In genomic region chr14:40122978-40123648, GRCh38 we compare ENCODE assay signal across 12 cellular contexts.
DNase-seq lines count a peak whose midpoint lies in the region; ATAC-seq, FAIRE-seq and TF ChIP-seq lines count a peak whose summit lies in the region.
"Had no signal": no experiment of that assay in that cellular context is flagged by ENCODE, and none has a peak within 500 bp of the region (broad histone marks: within the 10 kb centered on the region; RNA-seq: fewer than 3 reads in every experiment).

No MANE protein-coding gene starts in this region.

- intact Hi-C loops in kidney (cut with DNase I) = no loop called here
- intact Hi-C loops in naive thymus-derived CD4-positive, alpha-beta T cell (cut with micrococcal nuclease) = no loop called here

- no peaks in the 10 kb centered on the region for H3K4me1 Mint-ChIP-seq in activated T-cell treated with anti-CD3 and anti-CD28 coated beads, Interleukin-2, amount 50 U/mL, for 24 hours (ENCODE audit: low read depth)
- no peaks in the 10 kb centered on the region for H3K4me1 Mint-ChIP-seq in naive thymus-derived CD4-positive, alpha-beta T cell

- H3K27me3 Mint-ChIP-seq in activated T-cell treated with anti-CD3 and anti-CD28 coated beads, Interleukin-2, amount 50 U/mL, for 24 hours = no peaks in the 10 kb centered on the region
- no peaks in the 10 kb centered on the region for H3K27me3 Mint-ChIP-seq in naive thymus-derived CD4-positive, alpha-beta T cell

- CTCF ChIA-PET in naive thymus-derived CD4-positive, alpha-beta T cell (lab: Charles Lee) = no interaction called here

- H3K27ac ChIP-seq in kidney (ENCODE audit: low read depth in 2 of 2, low read length in 2 of 2) = peak overlapping the region in 1 of 2 donors; percentile 18
- no peak overlapping the region for H3K27ac ChIP-seq in naive thymus-derived CD4-positive, alpha-beta T cell (ENCODE audit: low read depth, low read length)
- H3K27ac ChIP-seq: uterus, WERI-Rb-1 had no signal

- H3K4me3 ChIP-seq in GM12865 (ENCODE audit: low read depth, low read length) (peak overlapping the region; percentile 20), kidney (ENCODE audit: low read length in 2 of 2) (peak overlapping the region in 1 of 2 donors; percentile 17)
- H3K4me3 ChIP-seq in naive thymus-derived CD4-positive, alpha-beta T cell (ENCODE audit: low read length) = no peak overlapping the region
- H3K4me3 ChIP-seq: uterus had no signal

- H3K9me3 ChIP-seq in kidney (ENCODE audit: control insufficient read depth in 1 of 2, low read length in 2 of 2) = no peaks in the 10 kb centered on the region
- no peaks in the 10 kb centered on the region for H3K9me3 ChIP-seq in naive thymus-derived CD4-positive, alpha-beta T cell (ENCODE audit: control insufficient read depth in 2 of 3, low read length in 3 of 3)
- H3K9me3 ChIP-seq: uterus had no signal

- no peak overlapping the region for H3K4me3 Mint-ChIP-seq in activated T-cell treated with anti-CD3 and anti-CD28 coated beads, Interleukin-2, amount 50 U/mL, for 24 hours
- H3K4me3 Mint-ChIP-seq in naive thymus-derived CD4-positive, alpha-beta T cell = no peak overlapping the region

- ATAC-seq in naive thymus-derived CD4-positive, alpha-beta T cell = no peak

- POLR2A ChIA-PET in naive thymus-derived CD4-positive, alpha-beta T cell (lab: Charles Lee) = no interaction called here

- no peaks in the 10 kb centered on the region for H3K4me1 ChIP-seq in kidney (ENCODE audit: control insufficient read depth in 1 of 2, insufficient read depth in 1 of 2, low read depth in 1 of 2, low read length in 2 of 2)
- H3K4me1 ChIP-seq in naive thymus-derived CD4-positive, alpha-beta T cell (ENCODE audit: control insufficient read depth in 2 of 2, insufficient read depth in 2 of 2, low read length in 2 of 2) = no peaks in the 10 kb centered on the region
- H3K4me1 ChIP-seq: uterus had no signal

- no peaks in the 10 kb centered on the region for H3K36me3 Mint-ChIP-seq in activated T-cell treated with anti-CD3 and anti-CD28 coated beads, Interleukin-2, amount 50 U/mL, for 24 hours (ENCODE audit: low read depth)
- H3K36me3 Mint-ChIP-seq in naive thymus-derived CD4-positive, alpha-beta T cell = peaks cover 0 to 7% (median 0%) of the 10 kb centered on the region in 5 donors

- H3K9ac ChIP-seq in kidney (ENCODE audit: low read length in 2 of 2) = no peak overlapping the region

- no peak overlapping the region for H3K27ac Mint-ChIP-seq in activated T-cell treated with anti-CD3 and anti-CD28 coated beads, Interleukin-2, amount 50 U/mL, for 24 hours
- no peak overlapping the region for H3K27ac Mint-ChIP-seq in naive thymus-derived CD4-positive, alpha-beta T cell

- no peaks in the 10 kb centered on the region for H3K27me3 ChIP-seq in naive thymus-derived CD4-positive, alpha-beta T cell (ENCODE audit: control insufficient read depth in 2 of 2, insufficient read depth in 2 of 2, low read length in 2 of 2)
- H3K27me3 ChIP-seq: uterus had no signal

- DNase-seq in GM12865 (ENCODE audit: low read depth) (peak; percentile 24), H4 (ENCODE audit: low spot score) (peak; percentile 85), NCI-H82 treated with DMSO at 0.1 percent for 48 hours (lab: John Stamatoyannopoulos, UW; ENCODE audit: unreplicated experiment) (peak; percentile 59), kidney (no peak), middle frontal gyrus (ENCODE audit: extremely low spot score, low spot score) (no peak), islet precursor cell (no peak)
- no peak for DNase-seq in activated T-cell treated with anti-CD3 and anti-CD28 coated beads, Interleukin-2, amount 50 U/mL, for 24 hours
- no peak for DNase-seq in naive thymus-derived CD4-positive, alpha-beta T cell
- DNase-seq: activated T-cell treated with anti-CD3 and anti-CD28 coated beads, Interleukin-2, amount 50 U/mL, for 48 hours; caudate nucleus; uterus; WERI-Rb-1 had no signal

- peaks cover 6% of the 10 kb centered on the region for H3K9me3 Mint-ChIP-seq in activated T-cell treated with anti-CD3 and anti-CD28 coated beads, Interleukin-2, amount 50 U/mL, for 24 hours
- H3K9me3 Mint-ChIP-seq in naive thymus-derived CD4-positive, alpha-beta T cell = peaks cover 0 to 10% (median 3%) of the 10 kb centered on the region in 11 donors

- H3K36me3 ChIP-seq in kidney (ENCODE audit: control insufficient read depth in 1 of 2, insufficient read depth in 2 of 2, low read length in 2 of 2) = no peaks in the 10 kb centered on the region
- H3K36me3 ChIP-seq in naive thymus-derived CD4-positive, alpha-beta T cell (ENCODE audit: control insufficient read depth in 2 of 3, insufficient read depth in 3 of 3, low read length in 3 of 3) = no peaks in the 10 kb centered on the region
- H3K36me3 ChIP-seq: uterus, WERI-Rb-1 had no signal

- peak; percentile 54 for FAIRE-seq in kidney (lab: Jason Lieb, UNC)

- TF ChIP-seq CTCF in GM12865 (IDR thresholded peaks at IDR 0.05; ENCODE audit: insufficient read depth, low read depth, low read length, missing control alignments) (no peak), kidney (IDR thresholded peaks at IDR 0.05; ENCODE audit: borderline replicate concordance, extremely low read depth, insufficient read depth) (no peak)

Comparison
In these comparisons a context has a peak if more than half of its experiments do, and no peak if none do; other contexts are left out.
1. DNase-seq: peak in GM12865 (single experiment), H4 (single experiment) and NCI-H82 treated with DMSO at 0.1 percent for 48 hours (single experiment); none in kidney (single experiment), activated T-cell treated with anti-CD3 and anti-CD28 coated beads, Interleukin-2, amount 50 U/mL, for 24 hours (single experiment), middle frontal gyrus (single experiment), islet precursor cell (single experiment) and naive thymus-derived CD4-positive, alpha-beta T cell (0 of 9).